ENCODE assay signal across 8 cellular contexts in genomic region chr17:51154176-51154575, GRCh38. TPM values are rescaled to one million over a fixed set of nuclear protein-coding genes. Genes with fewer than 3 reads are reported as not detected.
A peak's percentile ranks its signal among the peaks of the same experiment; 100 is the strongest.
DNase-seq lines count a peak whose midpoint lies in the region; ATAC-seq and TF ChIP-seq lines count a peak whose summit lies in the region.

No MANE protein-coding gene starts in this region.

- peak overlapping the region; percentile 80 to 83 for H3K9ac ChIP-seq in colonic mucosa (ENCODE audit: low read depth in 2 of 2, low read length in 2 of 2)

- no peaks in the 10 kb centered on the region for H3K27me3 ChIP-seq in colonic mucosa

- peak overlapping the region; percentile 68 for H3K4me3 ChIP-seq in colonic mucosa

- H3K4me1 Mint-ChIP-seq in HFFc6 (ENCODE audit: low read depth): peaks cover 20% of the 10 kb centered on the region

- H3K4me1 ChIP-seq in colonic mucosa: peaks cover 6% of the 10 kb centered on the region

- intact Hi-C loops in colonic mucosa (cut with DNase I): loop anchor here (5.0 kb wide), 1 partner anchor 152 kb away; no protein-coding TSS in a partner anchor

- peaks cover 39% of the 10 kb centered on the region for H3K36me3 ChIP-seq in KOPT-K1 (ENCODE audit: insufficient read depth, low read length)
- H3K36me3 ChIP-seq in colonic mucosa: no peaks in the 10 kb centered on the region

- DNase-seq in colonic mucosa (no peak), myocyte (ENCODE audit: low read depth) (peak; percentile 35), NCI-H446 treated with DMSO at 0.1 percent for 48 hours (lab: John Stamatoyannopoulos, UW) (no peak), HFFc6 (no peak)
- DNase-seq in stimulated activated CD4-positive, alpha-beta T cell treated with anti-CD3 and anti-CD28 coated beads, Interleukin-1b, Interleukin-23, amount 100 ng/mL, for 48 hours: no peak

- TF ChIP-seq CTCF in C4-2B (conservative IDR thresholded peaks at IDR 0.05) (no peak), colonic mucosa (IDR thresholded peaks at IDR 0.05) (no peak), HFFc6 (IDR thresholded peaks at IDR 0.05) (no peak)

- no peaks in the 10 kb centered on the region for H3K9me3 ChIP-seq in KOPT-K1 (ENCODE audit: insufficient read depth, low read length, poor library complexity, severe bottlenecking)
- H3K9me3 ChIP-seq in colonic mucosa: no peaks in the 10 kb centered on the region

- H3K9me3 Mint-ChIP-seq in HFFc6: no peaks in the 10 kb centered on the region

- no peaks in the 10 kb centered on the region for H3K27me3 Mint-ChIP-seq in HFFc6 (ENCODE audit: insufficient read depth)

- ATAC-seq in GM21447 (IDR thresholded peaks at IDR 0.05; ENCODE audit: unreplicated experiment): no peak

- H3K36me3 Mint-ChIP-seq in HFFc6 (ENCODE audit: low read depth): peaks cover 13% of the 10 kb centered on the region; the same call in 1 of the 2 replicates

- H3K27ac ChIP-seq in C4-2B (peak overlapping the region; percentile 89), KOPT-K1 (ENCODE audit: low read depth, low read length, poor library complexity, severe bottlenecking) (peak overlapping the region; percentile 73), colonic mucosa (peak overlapping the region; percentile 42)

- H3K27ac Mint-ChIP-seq in HFFc6: no peak overlapping the region

- no peak overlapping the region for H3K4me3 Mint-ChIP-seq in HFFc6

RNA-seq across cellular contexts. Expression of gene NME1, which starts 0.8 kb away (rescaled TPM):
- total RNA-seq in colonic mucosa (100 to 1,000 TPM in 1 of 2 donors, 10 to 100 TPM in 1; 37.1 to 168 TPM), myocyte (143 and 153 TPM in 2 replicates)
- polyA plus RNA-seq in myocyte (2012): 193 TPM
- 100 to 1,000 TPM; 309 to 358 (median 320) TPM for total RNA-seq in HFFc6 (2021; fragmentation: NEBNext Ultra II Directional; extraction: Animal tissue kit (Norgen Biotek cat#: 25700))

RNA-seq across cellular contexts. Expression of gene NME2, which starts 12.0 kb away (rescaled TPM):
- total RNA-seq in colonic mucosa (100 to 1,000 TPM; 428 to 708 TPM), myocyte (388 and 441 TPM in 2 replicates)
- 753 TPM for polyA plus RNA-seq in myocyte (2012)
- total RNA-seq in HFFc6 (2021; fragmentation: NEBNext Ultra II Directional; extraction: Animal tissue kit (Norgen Biotek cat#: 25700)): 100 to 1,000 TPM; 709 to 868 (median 778) TPM

RNA-seq across cellular contexts. Expression of gene SPAG9, which starts 33.5 kb away (rescaled TPM):
- 10 to 100 TPM; 46.0 to 67.0 TPM for total RNA-seq in colonic mucosa
- 92.1 and 93.2 TPM in 2 replicates for total RNA-seq in myocyte
- polyA plus RNA-seq in myocyte (2012): 38.8 TPM
- 10 to 100 TPM; 54.3 to 78.1 (median 61.3) TPM for total RNA-seq in HFFc6 (2021; fragmentation: NEBNext Ultra II Directional; extraction: Animal tissue kit (Norgen Biotek cat#: 25700))
